19 cellular contexts compared by ENCODE assay signal in genomic region chr14:96267916-96268315, GRCh38. TPM values are rescaled to one million over a fixed set of nuclear protein-coding genes. Genes with fewer than 3 reads are reported as not detected.
DNase-seq lines count a peak whose midpoint lies in the region; FAIRE-seq and TF ChIP-seq lines count a peak whose summit lies in the region.
"Had no signal": no experiment of that assay in that cellular context is flagged by ENCODE, and none has a peak within 500 bp of the region (broad histone marks: within the 10 kb centered on the region; RNA-seq: fewer than 3 reads in every experiment).

No MANE protein-coding gene starts in this region.

- peaks cover 2% of the 10 kb centered on the region for H3K4me1 Mint-ChIP-seq in neural progenitor cell
- H3K4me1 Mint-ChIP-seq: CD8-positive, alpha-beta memory T cell had no signal

- peaks cover 8% of the 10 kb centered on the region for H3K27me3 Mint-ChIP-seq in neural progenitor cell (ENCODE audit: insufficient read depth, low read depth)

- H3K9me3 ChIP-seq in mammary epithelial cell (replicated peaks; ENCODE audit: insufficient read depth, low read length) (peaks cover 10% of the 10 kb centered on the region), mesenchymal stem cell (ENCODE audit: control insufficient read depth, low read length) (peaks cover 10% of the 10 kb centered on the region), neural progenitor cell (ENCODE audit: low read depth) (no peaks in the 10 kb centered on the region)
- H3K9me3 ChIP-seq: psoas muscle had no signal

- H2BK12ac ChIP-seq in mesenchymal stem cell (ENCODE audit: low read length in 2 of 2) = peak overlapping the region; percentile 93 to 94

- H3K23ac ChIP-seq in mesenchymal stem cell (ENCODE audit: low read length in 2 of 2) = no peak overlapping the region

- BruUV-seq in mammary epithelial cell (replicated peaks; lab: Mats Ljungman, UMichigan) = no TSS peak

- no peak overlapping the region for H3K4me3 Mint-ChIP-seq in neural progenitor cell
- H3K4me3 Mint-ChIP-seq: activated CD4-positive, alpha-beta memory T cell treated with anti-CD3 and anti-CD28 coated beads for 36 hours; activated T-cell treated with anti-CD3 and anti-CD28 coated beads, Interleukin-2, amount 50 U/mL, for 4 hours; CD8-positive, alpha-beta memory T cell; naive thymus-derived CD4-positive, alpha-beta T cell had no signal

- FAIRE-seq in HTR-8/SVneo (lab: Jason Lieb, UNC) = peak; percentile 75
- FAIRE-seq: astrocyte had no signal

- no peak for DNase-seq in HTR-8/SVneo (ENCODE audit: insufficient read length, low spot score)
- DNase-seq in mammary epithelial cell = peak; percentile 86
- DNase-seq in mesenchymal stem cell = no peak
- DNase-seq in neural progenitor cell (ENCODE audit: low spot score) = no peak
- DNase-seq in nucleus accumbens (lab: John Stamatoyannopoulos, UW) = no peak
- no peak for DNase-seq in NCI-H345 (lab: John Stamatoyannopoulos, UW)
- no peak for DNase-seq in UCSD-AML1 (lab: John Stamatoyannopoulos, UW; ENCODE audit: unreplicated experiment)
- DNase-seq: activated CD4-positive, alpha-beta memory T cell treated with anti-CD3 and anti-CD28 coated beads for 36 hours; activated naive CD4-positive, alpha-beta T cell treated with anti-CD3 and anti-CD28 coated beads, Interleukin-2, amount 50 U/mL, for 16 hours; activated T-cell treated with anti-CD3 and anti-CD28 coated beads, Interleukin-2, amount 50 U/mL, for 4 hours; CD8-positive, alpha-beta memory T cell; naive thymus-derived CD4-positive, alpha-beta T cell; psoas muscle; RPMI8226; T-helper 1 cell had no signal

- in situ Hi-C loops in mammary epithelial cell (cut with MboI; ENCODE audit: low sequenced_read_pairs in 2 of 2) = loop anchor here (25.0 kb wide), 2 partner anchors 706 to 731 kb away; partner anchors contain the start of gene GLRX5 (in 1 of the 2)

- H3K9ac ChIP-seq in mammary epithelial cell (ENCODE audit: insufficient read depth, low read length) = peak overlapping the region; percentile 1
- H3K9ac ChIP-seq in mesenchymal stem cell (ENCODE audit: low read length) = peak overlapping the region; percentile 42
- no peak overlapping the region for H3K9ac ChIP-seq in neural progenitor cell

- H2AFZ ChIP-seq in ACC112 (ENCODE audit: low read length, unreplicated experiment) = no peak overlapping the region
- H2AFZ ChIP-seq in mammary epithelial cell (ENCODE audit: low read depth, low read length) = no peak overlapping the region
- no peak overlapping the region for H2AFZ ChIP-seq in mesenchymal stem cell (ENCODE audit: low read depth, low read length)
- H2AFZ ChIP-seq in neural progenitor cell (replicated peaks) = no peak overlapping the region

- H2BK15ac ChIP-seq in mesenchymal stem cell (ENCODE audit: low read depth, poor library complexity, severe bottlenecking) = no peak overlapping the region

- no peaks in the 10 kb centered on the region for H3K36me3 ChIP-seq in ACC112 (ENCODE audit: insufficient read depth, low read length)
- no peaks in the 10 kb centered on the region for H3K36me3 ChIP-seq in mammary epithelial cell (ENCODE audit: insufficient read depth, low read length)
- peaks cover 14 to 29% of the 10 kb centered on the region in 2 experiments for H3K36me3 ChIP-seq in mesenchymal stem cell (ENCODE audit: control insufficient read depth in 1 of 2, insufficient read depth in 2 of 2, low read depth in 1 of 2, low read length in 2 of 2)
- no peaks in the 10 kb centered on the region for H3K36me3 ChIP-seq in neural progenitor cell
- H3K36me3 ChIP-seq: WERI-Rb-1 had no signal

- TF ChIP-seq CTCF in mammary epithelial cell (conservative IDR thresholded peaks at IDR 0.05 in 1 of 2, IDR thresholded peaks at IDR 0.05 in 1 of 2; ENCODE audit: extremely low read depth in 1 of 2, insufficient read depth in 1 of 2, low read depth in 1 of 2, low read length in 2 of 2) (no peak), neural progenitor cell (IDR thresholded peaks at IDR 0.05) (no peak)

- no peak overlapping the region for H3K27ac Mint-ChIP-seq in neural progenitor cell
- H3K27ac Mint-ChIP-seq: activated CD4-positive, alpha-beta memory T cell treated with anti-CD3 and anti-CD28 coated beads for 36 hours; CD8-positive, alpha-beta memory T cell; naive thymus-derived CD4-positive, alpha-beta T cell had no signal

- H3K79me2 ChIP-seq in ACC112 (ENCODE audit: control insufficient read depth, insufficient read depth, low read length, unreplicated experiment) (no peaks in the 10 kb centered on the region), mammary epithelial cell (ENCODE audit: insufficient read depth, low read length) (no peaks in the 10 kb centered on the region), neural progenitor cell (ENCODE audit: low read depth) (no peaks in the 10 kb centered on the region)

- peaks cover 5% of the 10 kb centered on the region for H3K9me3 Mint-ChIP-seq in neural progenitor cell
- H3K9me3 Mint-ChIP-seq: activated T-cell treated with anti-CD3 and anti-CD28 coated beads, Interleukin-2, amount 50 U/mL, for 4 hours had no signal

- H4K20me1 ChIP-seq in mammary epithelial cell (ENCODE audit: insufficient read depth, low read length) = no peaks in the 10 kb centered on the region
- H4K20me1 ChIP-seq in neural progenitor cell (ENCODE audit: low read depth) = no peaks in the 10 kb centered on the region

- H3K27me3 ChIP-seq in ACC112 (ENCODE audit: insufficient read depth, low read length) (no peaks in the 10 kb centered on the region), mammary epithelial cell (ENCODE audit: insufficient read depth, low read length) (no peaks in the 10 kb centered on the region), mesenchymal stem cell (ENCODE audit: control insufficient read depth in 1 of 2, insufficient read depth in 1 of 2, low read length in 2 of 2) (no peaks in the 10 kb centered on the region), neural progenitor cell (no peaks in the 10 kb centered on the region)

- H3K18ac ChIP-seq in mesenchymal stem cell (ENCODE audit: low read depth in 1 of 2, low read length in 2 of 2) = peak overlapping the region; percentile 34 to 77

- no peak overlapping the region for H3K14ac ChIP-seq in mesenchymal stem cell (ENCODE audit: low read length in 2 of 2)

- H3K36me3 Mint-ChIP-seq in neural progenitor cell = no peaks in the 10 kb centered on the region
- H3K36me3 Mint-ChIP-seq: activated CD4-positive, alpha-beta memory T cell treated with anti-CD3 and anti-CD28 coated beads for 36 hours; CD8-positive, alpha-beta memory T cell; naive thymus-derived CD4-positive, alpha-beta T cell had no signal

- CTCF ChIA-PET in mammary epithelial cell (lab: Charles Lee; ENCODE audit: low non-redundant PET) = no interaction called here

- peak overlapping the region; percentile 16 for H2AK5ac ChIP-seq in mesenchymal stem cell (ENCODE audit: low read length, severe bottlenecking)

- H3K4me3 ChIP-seq in ACC112 (ENCODE audit: low read depth, low read length) = no peak overlapping the region
- H3K4me3 ChIP-seq in mammary epithelial cell (replicated peaks in 1 of 3; ENCODE audit: insufficient read depth in 1 of 3, low read depth in 2 of 3, low read length in 3 of 3) = no peak overlapping the region
- peak overlapping the region in 1 of 2 experiments; percentile 3 for H3K4me3 ChIP-seq in mesenchymal stem cell (ENCODE audit: insufficient read depth in 1 of 2, low read depth in 1 of 2, low read length in 2 of 2)
- H3K4me3 ChIP-seq in neural progenitor cell = no peak overlapping the region
- H3K4me3 ChIP-seq: psoas muscle had no signal

- peak overlapping the region; percentile 46 for H4K8ac ChIP-seq in mesenchymal stem cell (ENCODE audit: low read length)

- H3K4me2 ChIP-seq in mammary epithelial cell (ENCODE audit: insufficient read depth, low read depth, low read length) = peak overlapping the region; percentile 43
- H3K4me2 ChIP-seq in mesenchymal stem cell (ENCODE audit: low read length, poor library complexity, severe bottlenecking) = peak overlapping the region; percentile 44
- no peak overlapping the region for H3K4me2 ChIP-seq in neural progenitor cell

- intact Hi-C loops in mammary epithelial cell (cut with micrococcal nuclease) = no loop called here

- peak overlapping the region; percentile 95 for H2BK5ac ChIP-seq in mesenchymal stem cell (ENCODE audit: low read depth, low read length, poor library complexity, severe bottlenecking)

- H3K79me1 ChIP-seq in mesenchymal stem cell (replicated peaks; ENCODE audit: low read length, poor library complexity, severe bottlenecking) = peaks cover 24% of the 10 kb centered on the region

- peak overlapping the region; percentile 68 for H2BK120ac ChIP-seq in mesenchymal stem cell (ENCODE audit: low read depth, low read length)

- no peaks in the 10 kb centered on the region for H3F3A ChIP-seq in neural progenitor cell (ENCODE audit: low read depth)

- H3K4ac ChIP-seq in mesenchymal stem cell (ENCODE audit: low read depth in 1 of 2, low read length in 2 of 2) = peak overlapping the region; percentile 3 to 96

- H3K27ac ChIP-seq in ACC112 (ENCODE audit: low read depth, low read length) (peak overlapping the region; percentile 74), mammary epithelial cell (ENCODE audit: insufficient read depth, low read depth, low read length) (peak overlapping the region; percentile 78), mesenchymal stem cell (ENCODE audit: low read length, poor library complexity, severe bottlenecking) (peak overlapping the region; percentile 99), neural progenitor cell (no peak overlapping the region)
- H3K27ac ChIP-seq: psoas muscle, WERI-Rb-1 had no signal

- dilution Hi-C loops in mammary epithelial cell (cut with HindIII; ENCODE audit: low sequenced_read_pairs) = loop anchor here (25.0 kb wide), 1 partner anchor 156 kb away; no protein-coding TSS in a partner anchor

- peaks cover 29% of the 10 kb centered on the region for H3K4me1 ChIP-seq in ACC112 (ENCODE audit: control insufficient read depth, insufficient read depth, low read length, unreplicated experiment)
- peaks cover 46% of the 10 kb centered on the region for H3K4me1 ChIP-seq in mammary epithelial cell (ENCODE audit: insufficient read depth, low read length)
- H3K4me1 ChIP-seq in mesenchymal stem cell (ENCODE audit: control insufficient read depth, insufficient read depth, low read depth, low read length) = peaks cover 35% of the 10 kb centered on the region
- no peaks in the 10 kb centered on the region for H3K4me1 ChIP-seq in neural progenitor cell
- H3K4me1 ChIP-seq: psoas muscle had no signal

- H4K91ac ChIP-seq in mesenchymal stem cell (ENCODE audit: low read length) = peak overlapping the region; percentile 94

- 22% methylated on average over 3 of the region's 5 CpGs for WGBS in mammary epithelial cell (ENCODE audit: low coverage, missing lambda C conversion rate)
- WGBS in mesenchymal stem cell = 89% methylated on average over 5 of the region's 5 CpGs

RNA-seq across cellular contexts. Expression of gene BDKRB1, which starts 11.9 kb away (rescaled TPM):
- total RNA-seq in mammary epithelial cell (1 to 10 TPM in 1 of 2 donors, under 1 TPM in 1; 0.17 to 4.8 TPM), neural progenitor cell (ENCODE audit: low replicate concordance) (not detected in 2 replicates)
- polyA plus RNA-seq in mammary epithelial cell = 3.7 TPM
- polyA minus RNA-seq in mammary epithelial cell = 6.9 TPM
- polyA plus RNA-seq in mesenchymal stem cell (2013, experiment 1 of 2) = 18.7 TPM
- polyA plus RNA-seq in mesenchymal stem cell (2013, experiment 2 of 2) = 18.7 TPM
- total RNA-seq: activated CD4-positive, alpha-beta memory T cell treated with anti-CD3 and anti-CD28 coated beads for 36 hours; activated T-cell treated with anti-CD3 and anti-CD28 coated beads, Interleukin-2, amount 50 U/mL, for 4 hours; CD8-positive, alpha-beta memory T cell; glomerular endothelial cell; naive thymus-derived CD4-positive, alpha-beta T cell had no signal
- polyA plus RNA-seq: CD8-positive, alpha-beta memory T cell; naive thymus-derived CD4-positive, alpha-beta T cell had no signal
